In the genomic region with DNA sequence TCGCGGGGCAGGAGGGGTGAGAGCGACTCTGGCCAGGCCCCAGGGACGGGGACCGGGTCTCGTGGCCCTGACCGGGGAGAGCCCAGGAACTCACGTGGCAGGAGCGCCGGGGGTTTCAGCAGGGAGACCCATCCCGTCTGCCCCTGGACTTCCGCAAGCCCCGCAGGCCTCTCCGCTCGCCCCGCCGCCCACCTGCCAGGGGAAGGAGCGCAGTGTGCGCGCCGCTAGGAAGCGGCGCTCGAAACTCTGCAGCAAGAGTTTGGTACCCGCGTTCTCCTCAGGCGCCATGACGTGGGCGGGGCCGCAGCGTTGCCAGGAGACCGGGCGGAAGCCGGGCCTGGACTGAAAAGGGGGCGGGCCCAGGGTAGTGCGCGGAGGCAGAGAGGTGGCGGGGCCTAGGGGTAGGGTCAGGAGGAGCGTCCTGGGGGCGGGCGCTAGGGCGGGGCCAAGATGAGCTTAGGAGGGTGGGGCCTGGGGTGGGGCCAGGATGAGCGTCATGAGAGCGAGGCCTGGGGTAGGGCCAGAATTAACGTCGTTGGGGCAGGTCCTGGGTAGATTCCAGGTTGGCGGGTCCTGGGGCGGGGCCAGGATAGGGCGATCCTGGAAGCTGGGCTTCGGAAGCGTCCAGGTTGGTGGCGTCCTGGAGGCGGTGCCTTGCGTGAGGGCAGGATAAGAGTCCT, we compare ENCODE assay signal across 8 cellular contexts. TPM values are rescaled to one million over a fixed set of nuclear protein-coding genes. Genes with fewer than 3 reads are reported as not detected.
DNase-seq lines count a peak whose midpoint lies in the region; ATAC-seq and FAIRE-seq lines count a peak whose summit lies in the region.

No MANE protein-coding gene starts in this region.

- H3K27me3 ChIP-seq in endocrine pancreas (ENCODE audit: control insufficient read depth, insufficient read depth, low read length) = no peaks in the 10 kb centered on the region

- H3K4me1 ChIP-seq in endocrine pancreas (ENCODE audit: control insufficient read depth, insufficient read depth, low read length) = peaks cover 3% of the 10 kb centered on the region

- H3K9ac ChIP-seq in endocrine pancreas (ENCODE audit: control insufficient read depth, insufficient read depth, low read length) = peak overlapping the region; percentile 66

- ATAC-seq in GM21381 (IDR thresholded peaks at IDR 0.05; ENCODE audit: unreplicated experiment) = peak; percentile 100

- H3K9me3 ChIP-seq in endocrine pancreas (ENCODE audit: control insufficient read depth, low read length) = no peaks in the 10 kb centered on the region

- H3K4me3 ChIP-seq in endocrine pancreas (ENCODE audit: control insufficient read depth, insufficient read depth, low read length) = no peak overlapping the region

- H3K36me3 ChIP-seq in endocrine pancreas (ENCODE audit: control insufficient read depth, insufficient read depth, low read length) = no peaks in the 10 kb centered on the region

- no peak for FAIRE-seq in HTR-8/SVneo (lab: Jason Lieb, UNC)

- DNase-seq in COR-L47 (lab: John Stamatoyannopoulos, UW) (peak; percentile 100), HTR-8/SVneo (ENCODE audit: insufficient read length, low spot score) (peak; percentile 79), NOMO-1 treated with DMSO at 0.1 percent for 48 hours (lab: John Stamatoyannopoulos, UW; ENCODE audit: unreplicated experiment) (peak; percentile 99), mesenteric fat pad (ENCODE audit: low spot score) (peak; percentile 99)
- DNase-seq in activated CD8-positive, alpha-beta memory T cell treated with anti-CD3 and anti-CD28 coated beads, Interleukin-2, amount 50 U/mL, for 1 hour (ENCODE audit: extremely low read depth) = peak; percentile 97
- peak; percentile 97 for DNase-seq in stimulated activated CD8-positive, alpha-beta memory T cell treated with anti-CD3 and anti-CD28 coated beads, Interleukin-15, amount 100 ng/mL, for 1 hour (ENCODE audit: low read depth)

RNA-seq across cellular contexts. Expression of gene ALG1L2, which starts 29.7 kb away (rescaled TPM):
- 1.00 TPM for total RNA-seq in mesenteric fat pad
